10 cellular contexts compared by ENCODE assay signal in genomic region chr9:20355022-20355421, GRCh38.
DNase-seq lines count a peak whose midpoint lies in the region; ATAC-seq and TF ChIP-seq lines count a peak whose summit lies in the region.
"Had no signal": no experiment of that assay in that cellular context is flagged by ENCODE, and none has a peak within 500 bp of the region (broad histone marks: within the 10 kb centered on the region; RNA-seq: fewer than 3 reads in every experiment).

No MANE protein-coding gene starts in this region.

- no peak overlapping the region for H4K91ac ChIP-seq in IMR-90 (ENCODE audit: insufficient read depth, low read depth, low read length)

- in situ Hi-C loops in IMR-90 (cut with MboI; ENCODE audit: low sequenced_read_pairs) = loop anchor here (5.0 to 10.0 kb wide), 4 partner anchors 267 to 760 kb away; partner anchors contain the start of gene MLLT3

- no peak for TF ChIP-seq POLR2A in IMR-90 (IDR thresholded peaks at IDR 0.05; ENCODE audit: low read depth, low read length)

- H3K36me3 ChIP-seq in IMR-90 (ENCODE audit: control insufficient read depth, insufficient read depth, low read length) (peaks cover 3% of the 10 kb centered on the region), psoas muscle (ENCODE audit: insufficient read depth in 1 of 2, low read depth in 1 of 2) (no peaks in the 10 kb centered on the region)

- H2AK5ac ChIP-seq in IMR-90 (ENCODE audit: low read depth, low read length) = no peak overlapping the region

- DNase-seq in AG08396 (ENCODE audit: low spot score) (peak; percentile 48), IMR-90 (peak; percentile 92), fibroblast of pulmonary artery (ENCODE audit: low read depth) (peak; percentile 81), HT-29 (ENCODE audit: low spot score) (no peak), psoas muscle (no peak), NCI-H2107 treated with DMSO at 0.1 percent for 48 hours (lab: John Stamatoyannopoulos, UW; ENCODE audit: unreplicated experiment) (no peak)
- DNase-seq: DMS153, H9 had no signal

- peak overlapping the region; percentile 89; the same call in 1 of the 2 replicates for H3K4ac ChIP-seq in IMR-90 (ENCODE audit: low read depth, low read length)

- H3K4me2 ChIP-seq in IMR-90 (ENCODE audit: low read depth, low read length) = peak overlapping the region; percentile 55; the same call in 1 of the 2 replicates

- H2AK9ac ChIP-seq in IMR-90 (replicated peaks; ENCODE audit: low read depth, low read length, poor library complexity) = no peak overlapping the region

- H4K5ac ChIP-seq in IMR-90 (ENCODE audit: low read depth, low read length) = no peak overlapping the region

- no peak overlapping the region for H3K4me3 ChIP-seq in IMR-90 (ENCODE audit: insufficient read depth, low read depth, low read length)
- H3K4me3 ChIP-seq in fibroblast of pulmonary artery (replicated peaks; ENCODE audit: low read depth, low read length) = no peak overlapping the region
- H3K4me3 ChIP-seq in psoas muscle = no peak overlapping the region

- no peak overlapping the region for H2BK20ac ChIP-seq in IMR-90 (ENCODE audit: low read depth, low read length)

- peaks cover 21% of the 10 kb centered on the region for H3K4me1 ChIP-seq in IMR-90 (ENCODE audit: control insufficient read depth, insufficient read depth, low read length)
- peaks cover 24% of the 10 kb centered on the region for H3K4me1 ChIP-seq in psoas muscle

- dilution Hi-C loops in IMR-90 (cut with HindIII; ENCODE audit: low sequenced_read_pairs, unreplicated experiment) = loop anchor here (25.0 kb wide), 1 partner anchor 582 kb away; no protein-coding TSS in a partner anchor

- peak overlapping the region in 1 of 2 experiments; percentile 81; a peak in 2 of 4 replicates for H4K8ac ChIP-seq in IMR-90 (ENCODE audit: low read depth in 2 of 2, low read length in 2 of 2)

- CTCF ChIA-PET in IMR-90 (lab: Yijun Ruan, JAX) = interaction anchor here (0.7 to 1.2 kb wide), 3 partner anchors 270 to 757 kb away, joined by 3 to 5 read pairs (median 4); no protein-coding TSS in a partner anchor

- POLR2A ChIA-PET in IMR-90 (lab: Charles Lee; ENCODE audit: unreplicated experiment) = interaction anchor here (0.5 to 0.6 kb wide), 3 partner anchors 353 to 572 kb away, joined by 3 to 5 read pairs (median 3); no protein-coding TSS in a partner anchor

- peak overlapping the region; percentile 88 for H2BK5ac ChIP-seq in IMR-90 (ENCODE audit: low read depth, low read length, poor library complexity, severe bottlenecking)

- H3K79me1 ChIP-seq in IMR-90 (ENCODE audit: low read depth in 1 of 2, low read length in 2 of 2) = peaks cover 0 to 6% of the 10 kb centered on the region in 2 experiments; a peak in 1 of 4 replicates

- H2BK15ac ChIP-seq in IMR-90 (ENCODE audit: low read depth, low read length) = no peak overlapping the region

- H2BK120ac ChIP-seq in IMR-90 (ENCODE audit: low read depth, low read length) = peak overlapping the region; percentile 90; the same call in 1 of the 2 replicates

- no peak for TF ChIP-seq CTCF in IMR-90 (conservative IDR thresholded peaks at IDR 0.05; ENCODE audit: low read depth, low read length)
- no peak for TF ChIP-seq CTCF in fibroblast of pulmonary artery (IDR thresholded peaks at IDR 0.05; ENCODE audit: low read length, missing control alignments)
- no peak for TF ChIP-seq CTCF in psoas muscle (IDR thresholded peaks at IDR 0.05)

- H4K20me1 ChIP-seq in IMR-90 (ENCODE audit: insufficient read depth, low read length) = no peaks in the 10 kb centered on the region

- no TSS peak for BruUV-seq in IMR-90 (replicated peaks; lab: Mats Ljungman, UMichigan)

- no peak overlapping the region for H2AFZ ChIP-seq in IMR-90 (replicated peaks; ENCODE audit: low read length, poor library complexity)

- H3K56ac ChIP-seq in IMR-90 (ENCODE audit: extremely low read depth, insufficient read depth, low read length) = peak overlapping the region; percentile 73; the same call in 1 of the 2 replicates

- no CpG with 5 or more reads among the region's 2 CpGs for WGBS in IMR-90 (ENCODE audit: extremely low coverage in 2 of 2, insufficient read length in 1 of 2), 2 experiments
- WGBS in psoas muscle, 3 donors = 73 to 77% (median 76%) methylated on average over 2 of the region's 2 CpGs

- no peak overlapping the region for H3K14ac ChIP-seq in IMR-90 (replicated peaks; ENCODE audit: low read depth, low read length)

- no peak overlapping the region for H3K23ac ChIP-seq in IMR-90 (ENCODE audit: low read depth, low read length)

- H3K9me3 ChIP-seq in IMR-90 (ENCODE audit: control insufficient read depth, insufficient read depth, low read length) (no peaks in the 10 kb centered on the region), psoas muscle (no peaks in the 10 kb centered on the region)

- intact Hi-C loops in IMR-90 (cut with micrococcal nuclease) (loop anchor here (2.0 to 5.0 kb wide), 3 partner anchors 40 to 517 kb away; partner anchors contain the start of gene FOCAD), psoas muscle (cut with DNase I) (loop anchor here (5.0 to 10.0 kb wide), 4 partner anchors 122 to 760 kb away; partner anchors contain the start of gene MLLT3 (in 1 of the 2))

- TF ChIP-seq RAD21 in IMR-90 (IDR thresholded peaks at IDR 0.05; ENCODE audit: low read length) = no peak

- H3K18ac ChIP-seq in IMR-90 (ENCODE audit: low read depth, low read length) = 0 out of 2 replicates have a peak overlapping the region, but pooled peaks have one; percentile 14

- peaks cover 13% of the 10 kb centered on the region for H3K9me1 ChIP-seq in IMR-90 (ENCODE audit: insufficient read depth, low read length)

- H3K9ac ChIP-seq in IMR-90 (ENCODE audit: low read depth, low read length) = no peak overlapping the region

- H3K27ac ChIP-seq in IMR-90 (ENCODE audit: insufficient read depth, low read length) (no peak overlapping the region; the same call in 1 of the 2 replicates), psoas muscle (no peak overlapping the region)

- ATAC-seq in GM18861 (IDR thresholded peaks at IDR 0.05; ENCODE audit: unreplicated experiment) = peak; percentile 37
- peak; percentile 76 for ATAC-seq in IMR-90 (ENCODE audit: low read depth)
- ATAC-seq in GM21786 (IDR thresholded peaks at IDR 0.05; ENCODE audit: unreplicated experiment) = no peak
- no peak for ATAC-seq in psoas muscle

- H3K27me3 ChIP-seq in IMR-90 (ENCODE audit: control insufficient read depth, insufficient read depth, low read length) (no peaks in the 10 kb centered on the region), psoas muscle (ENCODE audit: insufficient read depth in 3 of 3, low read length in 2 of 3) (no peaks in the 10 kb centered on the region)

TF ChIP-seq in IMR-90, 13 proteins besides CTCF, POLR2A, EP300 and RAD21:
- TF ChIP-seq RCOR1 (IDR thresholded peaks at IDR 0.05; ENCODE audit: insufficient replicate concordance, low read length) = no peak
- peak; percentile 59 for TF ChIP-seq NFE2L2 (IDR thresholded peaks at IDR 0.05; ENCODE audit: low read depth, low read length)
- TF ChIP-seq MAFK (IDR thresholded peaks at IDR 0.05; ENCODE audit: low read depth, low read length) = peak; percentile 87
- TF ChIP-seq FOS (IDR thresholded peaks at IDR 0.05; ENCODE audit: low read depth, low read length) = 0 out of 2 replicates have a peak, but pooled peaks have one; percentile 19

Comparison
In these comparisons a context has a peak if more than half of its experiments do, and no peak if none do; other contexts are left out.
1. DNase-seq: peak in AG08396 (single experiment), IMR-90 (single experiment) and fibroblast of pulmonary artery (single experiment); none in HT-29 (single experiment), psoas muscle (0 of 2) and NCI-H2107 treated with DMSO at 0.1 percent for 48 hours (single experiment).
2. ATAC-seq: peak in GM18861 (single experiment) and IMR-90 (single experiment); none in GM21786 (single experiment) and psoas muscle (0 of 4).